19 cellular contexts compared by ENCODE assay signal in the genomic region with DNA sequence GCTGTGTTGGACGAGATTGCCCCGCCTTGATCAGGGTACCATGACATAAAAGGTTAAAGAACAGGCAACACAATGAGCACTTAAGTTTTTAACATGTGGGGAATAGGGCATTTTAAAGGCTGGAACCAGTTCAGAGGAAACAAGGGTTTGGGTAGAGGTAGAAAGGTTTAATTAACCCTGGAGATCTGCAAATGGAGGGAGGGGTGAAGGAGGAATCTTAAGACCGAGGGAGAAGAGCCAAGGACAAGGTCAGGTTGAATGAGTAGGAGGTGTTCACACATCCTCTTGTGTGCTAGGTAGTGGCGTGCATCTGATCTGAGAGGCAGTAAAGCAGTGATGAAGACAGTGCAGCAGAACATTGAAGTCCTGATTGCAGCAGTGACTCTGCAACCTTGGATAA. TPM values are rescaled to one million over a fixed set of nuclear protein-coding genes. Genes with fewer than 3 reads are reported as not detected.
DNase-seq lines count a peak whose midpoint lies in the region; ATAC-seq, FAIRE-seq and TF ChIP-seq lines count a peak whose summit lies in the region.
"Had no signal": no experiment of that assay in that cellular context is flagged by ENCODE, and none has a peak within 500 bp of the region (broad histone marks: within the 10 kb centered on the region; RNA-seq: fewer than 3 reads in every experiment).

No MANE protein-coding gene starts in this region.

- TF ChIP-seq RAD21 in HepG2 (CRISPR knock-in tag; IDR thresholded peaks at IDR 0.05) = no peak

- H4K20me1 ChIP-seq in HepG2 (ENCODE audit: insufficient read depth, low read length) = peaks cover 4% of the 10 kb centered on the region

- H3K27me3 ChIP-seq in HepG2 (ENCODE audit: control insufficient read depth in 1 of 2, insufficient read depth in 2 of 2, low read length in 2 of 2) = no peaks in the 10 kb centered on the region
- H3K27me3 ChIP-seq in right lobe of liver = no peaks in the 10 kb centered on the region
- H3K27me3 ChIP-seq in dorsolateral prefrontal cortex = no peaks in the 10 kb centered on the region
- H3K27me3 ChIP-seq in esophagus squamous epithelium = no peaks in the 10 kb centered on the region
- H3K27me3 ChIP-seq: MG63, right atrium auricular region, stomach had no signal

- TF ChIP-seq POLR2A in HepG2 (IDR thresholded peaks at IDR 0.05; ENCODE audit: insufficient read depth in 1 of 2, low read depth in 2 of 2, low read length in 2 of 2) (peak in 1 of 2 experiments; percentile 43; a peak in 1 of 4 replicates), right lobe of liver (IDR thresholded peaks at IDR 0.05) (no peak), esophagus squamous epithelium (IDR thresholded peaks at IDR 0.05) (no peak)

- no TSS peak for BruUV-seq in HepG2 (replicated peaks; lab: Mats Ljungman, UMichigan)

- intact Hi-C loops in HepG2 (cut with micrococcal nuclease; ENCODE audit: unreplicated experiment) = no loop called here
- intact Hi-C loops in right lobe of liver (cut with DNase I) = no loop called here
- intact Hi-C loops in dorsolateral prefrontal cortex (cut with DNase I) = no loop called here
- intact Hi-C loops in esophagus squamous epithelium (cut with DNase I) = no loop called here

- H3K9me3 ChIP-seq in HepG2 (ENCODE audit: low read length) (no peaks in the 10 kb centered on the region), right lobe of liver (no peaks in the 10 kb centered on the region), HEK293 (ENCODE audit: control insufficient read depth, insufficient read depth, low read depth, low read length) (no peaks in the 10 kb centered on the region), esophagus squamous epithelium (no peaks in the 10 kb centered on the region)
- H3K9me3 ChIP-seq: MG63, right atrium auricular region, stomach had no signal

- in situ Hi-C loops in HepG2 (cut with HindIII; ENCODE audit: extremely low pct_ligation_motif_present, low pct_unique_long_range_greater_than_20kb) = no loop called here

- peaks cover 22% of the 10 kb centered on the region for H3K79me2 ChIP-seq in HepG2 (ENCODE audit: insufficient read depth, low read length)

- FAIRE-seq in HepG2 (lab: Jason Lieb, UNC) = no peak

- peaks cover 19% of the 10 kb centered on the region for H3K4me1 Mint-ChIP-seq in central memory CD8-positive, alpha-beta T cell
- H3K4me1 Mint-ChIP-seq in stimulated activated naive B cell treated with anti-CD40 and anti-IgM and Interleukin-4, amounts not matched to agents 10 μg/mL and 1 μg/mL and 100 μg/mL, for 72 hours = peaks cover 19% of the 10 kb centered on the region in 2 donors

- no peak overlapping the region for H3K4me2 ChIP-seq in HepG2 (ENCODE audit: low read depth, low read length)

- H3K4me3 ChIP-seq in HepG2 (replicated peaks in 1 of 3; ENCODE audit: insufficient read depth in 1 of 3, low read depth in 2 of 3, low read length in 3 of 3) (no peak overlapping the region), right lobe of liver (no peak overlapping the region), HEK293 (ENCODE audit: low read depth, low read length) (no peak overlapping the region), dorsolateral prefrontal cortex (no peak overlapping the region), esophagus squamous epithelium (no peak overlapping the region)
- H3K4me3 ChIP-seq: MG63, right atrium auricular region, stomach had no signal

- no peaks in the 10 kb centered on the region for H3K27me3 Mint-ChIP-seq in central memory CD8-positive, alpha-beta T cell
- H3K27me3 Mint-ChIP-seq in stimulated activated naive B cell treated with anti-CD40 and anti-IgM and Interleukin-4, amounts not matched to agents 10 μg/mL and 1 μg/mL and 100 μg/mL, for 72 hours = no peaks in the 10 kb centered on the region
- H3K27me3 Mint-ChIP-seq: CD4-positive, alpha-beta memory T cell had no signal

- DNase-seq in HepG2 (ENCODE audit: low spot score) = no peak
- DNase-seq in right lobe of liver = no peak
- no peak for DNase-seq in central memory CD8-positive, alpha-beta T cell (ENCODE audit: low spot score in 2 of 2)
- DNase-seq in stimulated activated naive B cell treated with anti-CD40 and anti-IgM and Interleukin-4, amounts not matched to agents 10 μg/mL and 1 μg/mL and 100 μg/mL, for 72 hours = no peak
- no peak for DNase-seq in dorsolateral prefrontal cortex
- no peak for DNase-seq in stimulated activated CD4-positive, alpha-beta T cell treated with anti-CD3 and anti-CD28 coated beads, Interleukin-2, amount 100 ng/mL, for 24 hours
- no peak for DNase-seq in esophagus squamous epithelium (lab: John Stamatoyannopoulos, UW)
- DNase-seq: activated CD4-positive, alpha-beta T cell treated with anti-CD3 and anti-CD28 coated beads, Interleukin-2, amount 50 U/mL, for 1 hour; CD4-positive, alpha-beta memory T cell; mammary epithelial cell; MG63; NCI-H1417 treated with DMSO at 0.1 percent for 48 hours; NCI-H526; RPMI8226; stimulated activated CD4-positive, alpha-beta T cell treated with anti-CD3 and anti-CD28 coated beads, Interleukin-12 subunit alpha, Interleukin-12 subunit beta, amount 100 ng/mL, for 4 hours; stomach; trophoblast cell had no signal

- no peak for TF ChIP-seq EP300 in HepG2 (IDR thresholded peaks at IDR 0.05; ENCODE audit: low read depth in 2 of 2, low read length in 2 of 2)
- no peak for TF ChIP-seq EP300 in HepG2 (CRISPR knock-in tag; IDR thresholded peaks at IDR 0.05; ENCODE audit: borderline replicate concordance)

- H3K27ac Mint-ChIP-seq in central memory CD8-positive, alpha-beta T cell (ENCODE audit: low read depth) = peak overlapping the region; percentile 79
- peak overlapping the region; percentile 14 for H3K27ac Mint-ChIP-seq in stimulated activated naive B cell treated with anti-CD40 and anti-IgM and Interleukin-4, amounts not matched to agents 10 μg/mL and 1 μg/mL and 100 μg/mL, for 72 hours

- H3K27ac ChIP-seq in HepG2 (ENCODE audit: extremely low read length, insufficient read depth, low read length) (no peak overlapping the region), right lobe of liver (no peak overlapping the region), HEK293 (ENCODE audit: extremely low read depth, low read depth, low read length) (no peak overlapping the region), dorsolateral prefrontal cortex (no peak overlapping the region), esophagus squamous epithelium (no peak overlapping the region)
- H3K27ac ChIP-seq: right atrium auricular region, stomach had no signal

- ATAC-seq in HepG2 (peak; percentile 24; the same call in 1 of the 3 replicates), right lobe of liver (no peak)
- no peak for ATAC-seq in central memory CD8-positive, alpha-beta T cell (replicated peaks; ENCODE audit: extremely low read depth, poor library complexity, severe bottlenecking)
- ATAC-seq in stimulated activated naive B cell treated with anti-CD40 and anti-IgM and Interleukin-4, amounts not matched to agents 10 μg/mL and 1 μg/mL and 100 μg/mL, for 72 hours (replicated peaks) = no peak

- WGBS in HepG2 (ENCODE audit: low lambda C conversion rate) = 96% methylated on average over 3 of the region's 4 CpGs
- 77% methylated on average over 4 of the region's 4 CpGs for WGBS in right lobe of liver (ENCODE audit: insufficient coverage, low coverage, low lambda C conversion rate, missing lambda C conversion rate)
- WGBS in esophagus squamous epithelium, 2 donors = 68 to 75% methylated on average over 4 of the region's 4 CpGs

- H2AFZ ChIP-seq in HepG2 (ENCODE audit: low read length) = no peak overlapping the region

- no peaks in the 10 kb centered on the region for H3K9me3 Mint-ChIP-seq in central memory CD8-positive, alpha-beta T cell
- no peaks in the 10 kb centered on the region for H3K9me3 Mint-ChIP-seq in stimulated activated naive B cell treated with anti-CD40 and anti-IgM and Interleukin-4, amounts not matched to agents 10 μg/mL and 1 μg/mL and 100 μg/mL, for 72 hours
- H3K9me3 Mint-ChIP-seq: CD4-positive, alpha-beta memory T cell had no signal

- no peak overlapping the region for H3K9ac ChIP-seq in HepG2 (ENCODE audit: insufficient read depth, low read depth, low read length)

- POLR2A ChIA-PET in HepG2 (lab: Yijun Ruan, JAX) = no interaction called here
- POLR2A ChIA-PET in HEK293 (lab: Yijun Ruan, JAX) = interaction anchor here (0.6 kb wide), 1 partner anchor 191 kb away, joined by 3 read pairs; no protein-coding TSS in a partner anchor

- peaks cover 37% of the 10 kb centered on the region for H3K36me3 Mint-ChIP-seq in central memory CD8-positive, alpha-beta T cell (ENCODE audit: insufficient read depth)
- peaks cover 16 to 29% of the 10 kb centered on the region in 2 donors for H3K36me3 Mint-ChIP-seq in stimulated activated naive B cell treated with anti-CD40 and anti-IgM and Interleukin-4, amounts not matched to agents 10 μg/mL and 1 μg/mL and 100 μg/mL, for 72 hours

- no peak overlapping the region for H3K4me3 Mint-ChIP-seq in central memory CD8-positive, alpha-beta T cell
- H3K4me3 Mint-ChIP-seq in stimulated activated naive B cell treated with anti-CD40 and anti-IgM and Interleukin-4, amounts not matched to agents 10 μg/mL and 1 μg/mL and 100 μg/mL, for 72 hours = no peak overlapping the region
- H3K4me3 Mint-ChIP-seq: CD4-positive, alpha-beta memory T cell had no signal

- peaks cover 30% of the 10 kb centered on the region for H3K4me1 ChIP-seq in HepG2 (ENCODE audit: insufficient read depth, low read length)
- H3K4me1 ChIP-seq in right lobe of liver = no peaks in the 10 kb centered on the region
- no peaks in the 10 kb centered on the region for H3K4me1 ChIP-seq in HEK293 (ENCODE audit: control insufficient read depth, insufficient read depth, low read length)
- H3K4me1 ChIP-seq in esophagus squamous epithelium = peaks cover 6 to 34% (median 8%) of the 10 kb centered on the region in 3 donors

- peaks cover 3 to 34% of the 10 kb centered on the region in 2 experiments; a peak in 3 of 5 replicates for H3K36me3 ChIP-seq in HepG2 (replicated peaks in 1 of 2; ENCODE audit: control insufficient read depth in 1 of 2, insufficient read depth in 2 of 2, low read length in 2 of 2)
- H3K36me3 ChIP-seq in right lobe of liver = peaks cover 0 to 41% (median 8%) of the 10 kb centered on the region in 4 donors
- peaks cover 20 to 52% of the 10 kb centered on the region in 2 experiments for H3K36me3 ChIP-seq in HEK293 (ENCODE audit: control insufficient read depth in 2 of 2, insufficient read depth in 1 of 2, low read length in 2 of 2)
- H3K36me3 ChIP-seq in esophagus squamous epithelium = peaks cover 0 to 67% (median 14%) of the 10 kb centered on the region in 3 donors

- CTCF ChIA-PET in HepG2 (lab: Yijun Ruan, JAX; ENCODE audit: low intra/inter-chr PET ratio, low total read pairs) = no interaction called here
- CTCF ChIA-PET in HEK293 (lab: Yijun Ruan, JAX) = interaction anchor here (1.1 kb wide), 1 partner anchor 37 kb away, joined by 3 read pairs; no protein-coding TSS in a partner anchor

- TF ChIP-seq CTCF in HepG2 (CRISPR knock-in tag; IDR thresholded peaks at IDR 0.05) (no peak), right lobe of liver (IDR thresholded peaks at IDR 0.05) (no peak), HEK293 (tag by site-specific recombination; IDR thresholded peaks at IDR 0.05) (no peak), dorsolateral prefrontal cortex (IDR thresholded peaks at IDR 0.05 in 54 of 56, conservative IDR thresholded peaks at IDR 0.05 in 2 of 56; ENCODE audit: low read depth in 1 of 56, partially characterized antibody in 56 of 56) (no peak), esophagus squamous epithelium (IDR thresholded peaks at IDR 0.05) (no peak)

RNA-seq across cellular contexts. Expression of gene SAP18, which starts 7.9 kb away (rescaled TPM):
- total RNA-seq in HepG2 (2016; rRNA removed; fragmentation: Illumina TruSeq; extraction: Trizol) (173 and 251 TPM in 2 replicates), right lobe of liver (100 to 1,000 TPM in 3 of 6 experiments, 10 to 100 TPM in 3; 33.1 to 119 (median 95.6) TPM), dorsolateral prefrontal cortex (100 to 1,000 TPM; 158 to 266 (median 214) TPM), esophagus squamous epithelium (10 to 100 TPM; 53.5 to 67.3 (median 59.4) TPM)
- total RNA-seq in HepG2 (2016; cell fraction: cytosol; rRNA removed; fragmentation: Illumina TruSeq; extraction: Trizol; ENCODE audit: low read depth) = 49.2 and 61.1 TPM in 2 replicates
- total RNA-seq in HepG2 (2016; cell fraction: insoluble cytoplasmic fraction; rRNA removed; fragmentation: Illumina TruSeq; extraction: Trizol) = 172 and 283 TPM in 2 replicates
- 49.8 and 50.3 TPM in 2 replicates for total RNA-seq in HepG2 (2016; cell fraction: membrane; rRNA removed; fragmentation: Illumina TruSeq; extraction: Trizol)
- total RNA-seq in HepG2 (2016; cell fraction: nucleus; rRNA removed; fragmentation: Illumina TruSeq; extraction: Trizol) = 53.8 and 59.6 TPM in 2 replicates
- polyA plus RNA-seq in HepG2 (2011; rRNA removed) = 51.8 and 70.6 TPM in 2 replicates
- polyA plus RNA-seq in HepG2 (2011; cell fraction: cytosol; rRNA removed) = 19.5 and 28.1 TPM in 2 replicates
- 8.5 and 14.1 TPM in 2 replicates for polyA plus RNA-seq in HepG2 (2011; cell fraction: nucleus; rRNA removed)
- polyA plus RNA-seq in HepG2 (2012) = 141 and 173 TPM in 2 replicates
- 63.3 and 66.1 TPM in 2 replicates for polyA plus RNA-seq in HepG2 (2016; cell fraction: cytosol; fragmentation: Illumina TruSeq; extraction: Trizol; ENCODE audit: low read depth)
- polyA plus RNA-seq in HepG2 (2016; cell fraction: insoluble cytoplasmic fraction; fragmentation: Illumina TruSeq; extraction: Trizol; ENCODE audit: low read depth) = 371 and 383 TPM in 2 replicates
- polyA plus RNA-seq in HepG2 (2016; cell fraction: membrane; fragmentation: Illumina TruSeq; extraction: Trizol; ENCODE audit: low read depth) = 53.3 and 57.7 TPM in 2 replicates
- polyA plus RNA-seq in HepG2 (2016; cell fraction: nucleus; fragmentation: Illumina TruSeq; extraction: Trizol; ENCODE audit: insufficient read depth, low read depth) = 143 and 153 TPM in 2 replicates
- 3.5 and 5.1 TPM in 2 replicates for polyA minus RNA-seq in HepG2 (2011; rRNA and poly(A)+ RNA removed; ENCODE audit: low replicate concordance)
- 6.9 and 13.9 TPM in 2 replicates for polyA minus RNA-seq in HepG2 (2011; cell fraction: cytosol; rRNA and poly(A)+ RNA removed)
- 35.3 and 41.3 TPM in 2 replicates for polyA minus RNA-seq in HepG2 (2011; cell fraction: nucleus; rRNA and poly(A)+ RNA removed)

RNA-seq across cellular contexts. Expression of gene SKA3, which starts 28.5 kb away (rescaled TPM):
- total RNA-seq in HepG2 (2016; rRNA removed; fragmentation: Illumina TruSeq; extraction: Trizol) (10.8 and 15.2 TPM in 2 replicates), right lobe of liver (1 to 10 TPM in 2 of 6 experiments, under 1 TPM in 4; 0.18 to 2.4 (median 0.75) TPM), dorsolateral prefrontal cortex (1 to 10 TPM in 75 of 120 experiments, under 1 TPM in 42, not detected in 3; 0.16 to 3.6 (median 1.3) TPM), esophagus squamous epithelium (10 to 100 TPM in 2 of 4 donors, 1 to 10 TPM in 2; 3.4 to 20.8 (median 7.9) TPM)
- 32.3 and 33.6 TPM in 2 replicates for total RNA-seq in HepG2 (2016; cell fraction: cytosol; rRNA removed; fragmentation: Illumina TruSeq; extraction: Trizol; ENCODE audit: low read depth)
- total RNA-seq in HepG2 (2016; cell fraction: insoluble cytoplasmic fraction; rRNA removed; fragmentation: Illumina TruSeq; extraction: Trizol) = 10.7 and 15.4 TPM in 2 replicates
- total RNA-seq in HepG2 (2016; cell fraction: membrane; rRNA removed; fragmentation: Illumina TruSeq; extraction: Trizol) = 15.1 and 15.7 TPM in 2 replicates
- total RNA-seq in HepG2 (2016; cell fraction: nucleus; rRNA removed; fragmentation: Illumina TruSeq; extraction: Trizol) = 7.0 and 8.7 TPM in 2 replicates
- polyA plus RNA-seq in HepG2 (2011; rRNA removed) = 3.5 and 7.2 TPM in 2 replicates
- 3.3 and 3.7 TPM in 2 replicates for polyA plus RNA-seq in HepG2 (2011; cell fraction: cytosol; rRNA removed)
- polyA plus RNA-seq in HepG2 (2011; cell fraction: nucleus; rRNA removed) = 2.4 and 2.6 TPM in 2 replicates
- 2.8 and 6.8 TPM in 2 replicates for polyA plus RNA-seq in HepG2 (2012)
- 5.2 and 8.0 TPM in 2 replicates for polyA plus RNA-seq in HepG2 (2016; cell fraction: cytosol; fragmentation: Illumina TruSeq; extraction: Trizol; ENCODE audit: low read depth)
- 28.3 and 32.2 TPM in 2 replicates for polyA plus RNA-seq in HepG2 (2016; cell fraction: insoluble cytoplasmic fraction; fragmentation: Illumina TruSeq; extraction: Trizol; ENCODE audit: low read depth)
- 11.8 and 12.9 TPM in 2 replicates for polyA plus RNA-seq in HepG2 (2016; cell fraction: membrane; fragmentation: Illumina TruSeq; extraction: Trizol; ENCODE audit: low read depth)
- polyA plus RNA-seq in HepG2 (2016; cell fraction: nucleus; fragmentation: Illumina TruSeq; extraction: Trizol; ENCODE audit: insufficient read depth, low read depth) = 20.6 and 22.8 TPM in 2 replicates
- polyA minus RNA-seq in HepG2 (2011; rRNA and poly(A)+ RNA removed; ENCODE audit: low replicate concordance) = 3.8 and 12.1 TPM in 2 replicates
- 5.1 and 6.2 TPM in 2 replicates for polyA minus RNA-seq in HepG2 (2011; cell fraction: cytosol; rRNA and poly(A)+ RNA removed)
- polyA minus RNA-seq in HepG2 (2011; cell fraction: nucleus; rRNA and poly(A)+ RNA removed) = 6.5 and 6.8 TPM in 2 replicates

RNA-seq across cellular contexts. Expression of gene MRPL57, which starts 28.6 kb away (rescaled TPM):
- total RNA-seq in HepG2 (2016; rRNA removed; fragmentation: Illumina TruSeq; extraction: Trizol) = 35.2 and 36.7 TPM in 2 replicates
- total RNA-seq in HepG2 (2016; cell fraction: cytosol; rRNA removed; fragmentation: Illumina TruSeq; extraction: Trizol; ENCODE audit: low read depth) = 24.1 and 31.0 TPM in 2 replicates
- 34.7 and 38.6 TPM in 2 replicates for total RNA-seq in HepG2 (2016; cell fraction: insoluble cytoplasmic fraction; rRNA removed; fragmentation: Illumina TruSeq; extraction: Trizol)
- total RNA-seq in HepG2 (2016; cell fraction: membrane; rRNA removed; fragmentation: Illumina TruSeq; extraction: Trizol) = 29.6 and 35.7 TPM in 2 replicates
- total RNA-seq in HepG2 (2016; cell fraction: nucleus; rRNA removed; fragmentation: Illumina TruSeq; extraction: Trizol) = 15.9 and 17.6 TPM in 2 replicates
- 19.5 and 20.7 TPM in 2 replicates for polyA plus RNA-seq in HepG2 (2011; rRNA removed)
- 14.4 and 14.5 TPM in 2 replicates for polyA plus RNA-seq in HepG2 (2011; cell fraction: cytosol; rRNA removed)
- 8.1 and 8.4 TPM in 2 replicates for polyA plus RNA-seq in HepG2 (2011; cell fraction: nucleus; rRNA removed)
- polyA plus RNA-seq in HepG2 (2012) = 15.7 and 17.3 TPM in 2 replicates
- polyA plus RNA-seq in HepG2 (2016; cell fraction: cytosol; fragmentation: Illumina TruSeq; extraction: Trizol; ENCODE audit: low read depth) = 22.3 and 31.7 TPM in 2 replicates
- 37.6 and 39.8 TPM in 2 replicates for polyA plus RNA-seq in HepG2 (2016; cell fraction: insoluble cytoplasmic fraction; fragmentation: Illumina TruSeq; extraction: Trizol; ENCODE audit: low read depth)
- polyA plus RNA-seq in HepG2 (2016; cell fraction: membrane; fragmentation: Illumina TruSeq; extraction: Trizol; ENCODE audit: low read depth) = 25.6 and 30.0 TPM in 2 replicates
- polyA plus RNA-seq in HepG2 (2016; cell fraction: nucleus; fragmentation: Illumina TruSeq; extraction: Trizol; ENCODE audit: insufficient read depth, low read depth) = 23.6 and 24.3 TPM in 2 replicates
- polyA minus RNA-seq in HepG2 (2011; rRNA and poly(A)+ RNA removed; ENCODE audit: low replicate concordance) = 5.5 and 12.7 TPM in 2 replicates
- 5.7 and 9.1 TPM in 2 replicates for polyA minus RNA-seq in HepG2 (2011; cell fraction: cytosol; rRNA and poly(A)+ RNA removed)
- polyA minus RNA-seq in HepG2 (2011; cell fraction: nucleus; rRNA and poly(A)+ RNA removed) = 4.7 and 5.8 TPM in 2 replicates
- 10 to 100 TPM; 10.6 to 38.7 (median 13.6) TPM for total RNA-seq in right lobe of liver
- total RNA-seq in dorsolateral prefrontal cortex = 10 to 100 TPM; 12.7 to 28.6 (median 19.2) TPM
- 10 to 100 TPM; 26.2 to 38.6 (median 30.8) TPM for total RNA-seq in esophagus squamous epithelium
